ENCODE assay signal across 8 cellular contexts in genomic region chr17:15262291-15263205, GRCh38. TPM values are rescaled to one million over a fixed set of nuclear protein-coding genes. Genes with fewer than 3 reads are reported as not detected.
DNase-seq lines count a peak whose midpoint lies in the region; ATAC-seq and TF ChIP-seq lines count a peak whose summit lies in the region.

No MANE protein-coding gene starts in this region.

- no peak for TF ChIP-seq CTCF in natural killer cell (IDR thresholded peaks at IDR 0.05)
- TF ChIP-seq CTCF in heart left ventricle (IDR thresholded peaks at IDR 0.05): peak in 10 of 12 donors; percentile 14 to 60 (median 32)
- TF ChIP-seq CTCF in ovary (IDR thresholded peaks at IDR 0.05): peak in 1 of 3 donors; percentile 41

- no peak overlapping the region for H3K27ac Mint-ChIP-seq in natural killer cell treated with Interleukin-12 subunit alpha and Interleukin-12 subunit beta and Interleukin-15 and Interleukin-18, amount 100 ng/mL, for 72 hours
- H3K27ac Mint-ChIP-seq in natural killer cell: no peak overlapping the region

- peaks cover 0 to 30% (median 0%) of the 10 kb centered on the region in 9 donors for H3K27me3 ChIP-seq in heart left ventricle
- no peaks in the 10 kb centered on the region for H3K27me3 ChIP-seq in ovary

- peak overlapping the region; percentile 44 for H3K4me3 Mint-ChIP-seq in natural killer cell treated with Interleukin-12 subunit alpha and Interleukin-12 subunit beta and Interleukin-15 and Interleukin-18, amount 100 ng/mL, for 72 hours
- H3K4me3 Mint-ChIP-seq in natural killer cell: no peak overlapping the region

- H3K4me3 ChIP-seq in heart left ventricle (peak overlapping the region; percentile 50 to 92 (median 78)), ovary (peak overlapping the region; percentile 71)

- H3K27ac ChIP-seq in adipose tissue (ENCODE audit: low read depth, low read length) (peak overlapping the region; percentile 92), heart left ventricle (peak overlapping the region; percentile 94 to 99 (median 97)), ovary (peak overlapping the region; percentile 93 to 94)

- TF ChIP-seq POLR2A in heart left ventricle (IDR thresholded peaks at IDR 0.05) (peak; percentile 36 to 92), ovary (IDR thresholded peaks at IDR 0.05) (peak; percentile 82)

- H3K9me3 Mint-ChIP-seq in natural killer cell treated with Interleukin-12 subunit alpha and Interleukin-12 subunit beta and Interleukin-15 and Interleukin-18, amount 100 ng/mL, for 72 hours: no peaks in the 10 kb centered on the region
- no peaks in the 10 kb centered on the region for H3K9me3 Mint-ChIP-seq in natural killer cell

- H3K36me3 ChIP-seq in heart left ventricle (peaks cover 0 to 23% (median 20%) of the 10 kb centered on the region in 9 donors), ovary (no peaks in the 10 kb centered on the region)

- WGBS in adipose tissue, 3 donors: 2 to 3% (median 2%) methylated on average over 54 to 60 of the region's 60 CpGs
- 0 to 1% (median 1%) methylated on average over 33 to 60 of the region's 60 CpGs for WGBS in heart left ventricle, 4 donors
- WGBS in ovary, 3 donors: 0% methylated on average over 59 to 60 of the region's 60 CpGs

- DNase-seq in natural killer cell treated with Interleukin-12 subunit alpha and Interleukin-12 subunit beta and Interleukin-15 and Interleukin-18, amount 100 ng/mL, for 72 hours (ENCODE audit: low spot score): no peak
- no peak for DNase-seq in natural killer cell
- DNase-seq in heart left ventricle: peak; percentile 90 to 96 (median 93)
- peak; percentile 86 to 91 (median 90) for DNase-seq in ovary
- DNase-seq in NCI-H1092 treated with DMSO at 0.1 percent for 48 hours (lab: John Stamatoyannopoulos, UW): no peak

- peak in 1 of 2 donors; percentile 3 for ATAC-seq in natural killer cell treated with Interleukin-12 subunit alpha and Interleukin-12 subunit beta and Interleukin-15 and Interleukin-18, amount 100 ng/mL, for 72 hours
- no peak for ATAC-seq in natural killer cell
- peak; percentile 82 to 89 (median 86) for ATAC-seq in heart left ventricle
- ATAC-seq in HG03139 (IDR thresholded peaks at IDR 0.05; ENCODE audit: unreplicated experiment): no peak
- no peak for ATAC-seq in GM21619 (IDR thresholded peaks at IDR 0.05; ENCODE audit: unreplicated experiment)

- peak; percentile 25 for TF ChIP-seq EP300 in ovary (IDR thresholded peaks at IDR 0.05)

- H3K4me1 Mint-ChIP-seq in natural killer cell treated with Interleukin-12 subunit alpha and Interleukin-12 subunit beta and Interleukin-15 and Interleukin-18, amount 100 ng/mL, for 72 hours (ENCODE audit: low read depth in 2 of 2): peaks cover 8 to 9% of the 10 kb centered on the region in 2 donors
- H3K4me1 Mint-ChIP-seq in natural killer cell: peaks cover 4% of the 10 kb centered on the region in 2 donors

- intact Hi-C loops in natural killer cell (cut with micrococcal nuclease) (no loop called here), heart left ventricle (cut with DNase I) (loop anchor here in 9 of 10 donors (2.0 to 10.0 kb wide), 7 partner anchors 80 to 195 kb away; partner anchors contain the start of gene TEKT3 (in 4 of the 9)), ovary (cut with DNase I) (loop anchor here in 2 of 4 donors (2.0 to 5.0 kb wide), 4 partner anchors 145 to 240 kb away; no protein-coding TSS in a partner anchor)

- H3K9me3 ChIP-seq in heart left ventricle: no peaks in the 10 kb centered on the region
- H3K9me3 ChIP-seq in ovary: no peaks in the 10 kb centered on the region

- H3K4me1 ChIP-seq in heart left ventricle (peaks cover 2 to 62% (median 32%) of the 10 kb centered on the region in 12 donors), ovary (ENCODE audit: insufficient read depth) (peaks cover 15% of the 10 kb centered on the region)

- peaks cover 44 to 67% of the 10 kb centered on the region in 2 donors for H3K27me3 Mint-ChIP-seq in natural killer cell treated with Interleukin-12 subunit alpha and Interleukin-12 subunit beta and Interleukin-15 and Interleukin-18, amount 100 ng/mL, for 72 hours
- peaks cover 50 to 63% of the 10 kb centered on the region in 2 donors for H3K27me3 Mint-ChIP-seq in natural killer cell (ENCODE audit: low read depth in 2 of 2)

- H3K36me3 Mint-ChIP-seq in natural killer cell treated with Interleukin-12 subunit alpha and Interleukin-12 subunit beta and Interleukin-15 and Interleukin-18, amount 100 ng/mL, for 72 hours: no peaks in the 10 kb centered on the region
- no peaks in the 10 kb centered on the region for H3K36me3 Mint-ChIP-seq in natural killer cell

RNA-seq across cellular contexts. Expression of gene PMP22, which starts 2.6 kb away (rescaled TPM):
- under 1 TPM in 1 of 2 donors, not detected in 1; 0.36 TPM for total RNA-seq in natural killer cell treated with Interleukin-12 subunit alpha and Interleukin-12 subunit beta and Interleukin-15 and Interleukin-18, amount 100 ng/mL, for 72 hours
- total RNA-seq in natural killer cell (1 to 10 TPM in 1 of 3 donors, not detected in 2; 5.7 TPM), heart left ventricle (100 to 1,000 TPM; 133 to 421 (median 186) TPM), ovary (100 to 1,000 TPM in 4 of 7 donors, 10 to 100 TPM in 3; 48.3 to 124 (median 108) TPM)
- polyA plus RNA-seq in adipose tissue (100 to 1,000 TPM in 2 of 3 donors, 10 to 100 TPM in 1; 23.7 to 184 (median 182) TPM), heart left ventricle (100 to 1,000 TPM in 1 of 2 donors, 10 to 100 TPM in 1; 92.2 to 220 TPM), ovary (100 to 1,000 TPM; 130 to 251 TPM)

Comparison
In these comparisons a context has a peak if more than half of its experiments do, and no peak if none do; other contexts are left out.
1. ATAC-seq: peak in heart left ventricle (4 of 4); none in natural killer cell (0 of 3), HG03139 (single experiment) and GM21619 (single experiment).
2. DNase-seq: peak in heart left ventricle (5 of 5) and ovary (5 of 5); none in natural killer cell treated with Interleukin-12 subunit alpha and Interleukin-12 subunit beta and Interleukin-15 and Interleukin-18, amount 100 ng/mL, for 72 hours (single experiment), natural killer cell (single experiment) and NCI-H1092 treated with DMSO at 0.1 percent for 48 hours (single experiment).
3. RNA of gene PMP22, which starts 2.6 kb away (total RNA-seq): 133 to 421 TPM in heart left ventricle and 48.3 to 124 TPM in ovary; 0.36 TPM in natural killer cell treated with Interleukin-12 subunit alpha and Interleukin-12 subunit beta and Interleukin-15 and Interleukin-18, amount 100 ng/mL, for 72 hours and 5.7 TPM in natural killer cell; every median in the first group is over 4 times any median in the second.
4. Peak in every context shown above with its lines, with median percentiles within 50 percentile points of each other: H3K27ac ChIP-seq.